In the genomic region with DNA sequence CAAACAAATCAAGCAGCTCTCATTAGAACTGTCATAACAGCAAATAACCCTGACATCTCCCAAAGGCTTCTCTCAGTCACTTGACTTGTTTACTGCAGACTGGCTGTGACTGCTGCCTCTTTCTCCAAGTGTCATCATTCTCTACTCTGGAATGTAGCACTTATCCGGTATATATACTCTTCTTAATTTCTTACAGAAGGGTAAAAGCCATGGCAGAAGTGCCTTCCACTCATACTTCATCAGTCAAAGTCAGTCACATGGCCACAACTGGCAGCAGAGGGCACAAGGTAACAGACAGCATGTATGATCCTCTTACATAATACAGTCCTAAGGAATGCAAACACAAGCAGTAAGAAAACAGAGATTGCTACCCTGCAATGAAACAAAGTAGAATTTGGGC, we compare ENCODE assay signal across 1 cellular context.
TF ChIP-seq lines count a peak whose summit lies in the region.

No MANE protein-coding gene starts in this region.

TF ChIP-seq in GM12878, 131 proteins besides CTCF, POLR2A, EP300 and RAD21:
- TF ChIP-seq, protein P1, sequence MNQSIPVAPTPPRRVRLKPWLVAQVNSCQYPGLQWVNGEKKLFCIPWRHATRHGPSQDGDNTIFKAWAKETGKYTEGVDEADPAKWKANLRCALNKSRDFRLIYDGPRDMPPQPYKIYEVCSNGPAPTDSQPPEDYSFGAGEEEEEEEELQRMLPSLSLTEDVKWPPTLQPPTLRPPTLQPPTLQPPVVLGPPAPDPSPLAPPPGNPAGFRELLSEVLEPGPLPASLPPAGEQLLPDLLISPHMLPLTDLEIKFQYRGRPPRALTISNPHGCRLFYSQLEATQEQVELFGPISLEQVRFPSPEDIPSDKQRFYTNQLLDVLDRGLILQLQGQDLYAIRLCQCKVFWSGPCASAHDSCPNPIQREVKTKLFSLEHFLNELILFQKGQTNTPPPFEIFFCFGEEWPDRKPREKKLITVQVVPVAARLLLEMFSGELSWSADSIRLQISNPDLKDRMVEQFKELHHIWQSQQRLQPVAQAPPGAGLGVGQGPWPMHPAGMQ (IDR thresholded peaks at IDR 0.05; ENCODE audit: borderline replicate concordance): no peak
- TF ChIP-seq, protein P2, sequence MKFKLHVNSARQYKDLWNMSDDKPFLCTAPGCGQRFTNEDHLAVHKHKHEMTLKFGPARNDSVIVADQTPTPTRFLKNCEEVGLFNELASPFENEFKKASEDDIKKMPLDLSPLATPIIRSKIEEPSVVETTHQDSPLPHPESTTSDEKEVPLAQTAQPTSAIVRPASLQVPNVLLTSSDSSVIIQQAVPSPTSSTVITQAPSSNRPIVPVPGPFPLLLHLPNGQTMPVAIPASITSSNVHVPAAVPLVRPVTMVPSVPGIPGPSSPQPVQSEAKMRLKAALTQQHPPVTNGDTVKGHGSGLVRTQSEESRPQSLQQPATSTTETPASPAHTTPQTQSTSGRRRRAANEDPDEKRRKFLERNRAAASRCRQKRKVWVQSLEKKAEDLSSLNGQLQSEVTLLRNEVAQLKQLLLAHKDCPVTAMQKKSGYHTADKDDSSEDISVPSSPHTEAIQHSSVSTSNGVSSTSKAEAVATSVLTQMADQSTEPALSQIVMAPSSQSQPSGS (IDR thresholded peaks at IDR 0.05; ENCODE audit: low read length): no peak
- TF ChIP-seq, protein P3, sequence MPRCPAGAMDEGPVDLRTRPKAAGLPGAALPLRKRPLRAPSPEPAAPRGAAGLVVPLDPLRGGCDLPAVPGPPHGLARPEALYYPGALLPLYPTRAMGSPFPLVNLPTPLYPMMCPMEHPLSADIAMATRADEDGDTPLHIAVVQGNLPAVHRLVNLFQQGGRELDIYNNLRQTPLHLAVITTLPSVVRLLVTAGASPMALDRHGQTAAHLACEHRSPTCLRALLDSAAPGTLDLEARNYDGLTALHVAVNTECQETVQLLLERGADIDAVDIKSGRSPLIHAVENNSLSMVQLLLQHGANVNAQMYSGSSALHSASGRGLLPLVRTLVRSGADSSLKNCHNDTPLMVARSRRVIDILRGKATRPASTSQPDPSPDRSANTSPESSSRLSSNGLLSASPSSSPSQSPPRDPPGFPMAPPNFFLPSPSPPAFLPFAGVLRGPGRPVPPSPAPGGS (IDR thresholded peaks at IDR 0.05; ENCODE audit: borderline replicate concordance, insufficient read depth, low read depth, low read length, poor library complexity, severe bottlenecking): no peak
- TF ChIP-seq HDAC2 (IDR thresholded peaks at IDR 0.05) (no peak), MEF2A (IDR thresholded peaks at IDR 0.05; ENCODE audit: insufficient read depth, low read depth, low read length) (no peak), ATF7 (IDR thresholded peaks at IDR 0.05; ENCODE audit: low read depth) (no peak), ZNF207 (IDR thresholded peaks at IDR 0.05; ENCODE audit: borderline replicate concordance) (no peak), IRF4 (IDR thresholded peaks at IDR 0.05; ENCODE audit: low read depth, low read length) (no peak), FOS (IDR thresholded peaks at IDR 0.05; ENCODE audit: borderline replicate concordance, extremely low read depth, insufficient read length) (no peak), SMC3 (IDR thresholded peaks at IDR 0.05; ENCODE audit: borderline replicate concordance, low read length) (no peak), ESRRA (IDR thresholded peaks at IDR 0.05; ENCODE audit: low read length) (no peak), JUND (IDR thresholded peaks at IDR 0.05; ENCODE audit: low read depth, low read length) (no peak), CREM (IDR thresholded peaks at IDR 0.05; ENCODE audit: low read depth) (no peak), IKZF2 (IDR thresholded peaks at IDR 0.05) (no peak), MTA2 (IDR thresholded peaks at IDR 0.05; ENCODE audit: low read depth) (no peak), PAX5 (IDR thresholded peaks at IDR 0.05; ENCODE audit: borderline replicate concordance, low read depth, low read length) (no peak)
- TF ChIP-seq, protein P4, sequence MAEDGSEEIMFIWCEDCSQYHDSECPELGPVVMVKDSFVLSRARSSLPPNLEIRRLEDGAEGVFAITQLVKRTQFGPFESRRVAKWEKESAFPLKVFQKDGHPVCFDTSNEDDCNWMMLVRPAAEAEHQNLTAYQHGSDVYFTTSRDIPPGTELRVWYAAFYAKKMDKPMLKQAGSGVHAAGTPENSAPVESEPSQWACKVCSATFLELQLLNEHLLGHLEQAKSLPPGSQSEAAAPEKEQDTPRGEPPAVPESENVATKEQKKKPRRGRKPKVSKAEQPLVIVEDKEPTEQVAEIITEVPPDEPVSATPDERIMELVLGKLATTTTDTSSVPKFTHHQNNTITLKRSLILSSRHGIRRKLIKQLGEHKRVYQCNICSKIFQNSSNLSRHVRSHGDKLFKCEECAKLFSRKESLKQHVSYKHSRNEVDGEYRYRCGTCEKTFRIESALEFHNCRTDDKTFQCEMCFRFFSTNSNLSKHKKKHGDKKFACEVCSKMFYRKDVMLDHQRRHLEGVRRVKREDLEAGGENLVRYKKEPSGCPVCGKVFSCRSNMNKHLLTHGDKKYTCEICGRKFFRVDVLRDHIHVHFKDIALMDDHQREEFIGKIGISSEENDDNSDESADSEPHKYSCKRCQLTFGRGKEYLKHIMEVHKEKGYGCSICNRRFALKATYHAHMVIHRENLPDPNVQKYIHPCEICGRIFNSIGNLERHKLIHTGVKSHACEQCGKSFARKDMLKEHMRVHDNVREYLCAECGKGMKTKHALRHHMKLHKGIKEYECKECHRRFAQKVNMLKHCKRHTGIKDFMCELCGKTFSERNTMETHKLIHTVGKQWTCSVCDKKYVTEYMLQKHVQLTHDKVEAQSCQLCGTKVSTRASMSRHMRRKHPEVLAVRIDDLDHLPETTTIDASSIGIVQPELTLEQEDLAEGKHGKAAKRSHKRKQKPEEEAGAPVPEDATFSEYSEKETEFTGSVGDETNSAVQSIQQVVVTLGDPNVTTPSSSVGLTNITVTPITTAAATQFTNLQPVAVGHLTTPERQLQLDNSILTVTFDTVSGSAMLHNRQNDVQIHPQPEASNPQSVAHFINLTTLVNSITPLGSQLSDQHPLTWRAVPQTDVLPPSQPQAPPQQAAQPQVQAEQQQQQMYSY (CRISPR knock-in tag; IDR thresholded peaks at IDR 0.05): no peak
- TF ChIP-seq, protein P5, sequence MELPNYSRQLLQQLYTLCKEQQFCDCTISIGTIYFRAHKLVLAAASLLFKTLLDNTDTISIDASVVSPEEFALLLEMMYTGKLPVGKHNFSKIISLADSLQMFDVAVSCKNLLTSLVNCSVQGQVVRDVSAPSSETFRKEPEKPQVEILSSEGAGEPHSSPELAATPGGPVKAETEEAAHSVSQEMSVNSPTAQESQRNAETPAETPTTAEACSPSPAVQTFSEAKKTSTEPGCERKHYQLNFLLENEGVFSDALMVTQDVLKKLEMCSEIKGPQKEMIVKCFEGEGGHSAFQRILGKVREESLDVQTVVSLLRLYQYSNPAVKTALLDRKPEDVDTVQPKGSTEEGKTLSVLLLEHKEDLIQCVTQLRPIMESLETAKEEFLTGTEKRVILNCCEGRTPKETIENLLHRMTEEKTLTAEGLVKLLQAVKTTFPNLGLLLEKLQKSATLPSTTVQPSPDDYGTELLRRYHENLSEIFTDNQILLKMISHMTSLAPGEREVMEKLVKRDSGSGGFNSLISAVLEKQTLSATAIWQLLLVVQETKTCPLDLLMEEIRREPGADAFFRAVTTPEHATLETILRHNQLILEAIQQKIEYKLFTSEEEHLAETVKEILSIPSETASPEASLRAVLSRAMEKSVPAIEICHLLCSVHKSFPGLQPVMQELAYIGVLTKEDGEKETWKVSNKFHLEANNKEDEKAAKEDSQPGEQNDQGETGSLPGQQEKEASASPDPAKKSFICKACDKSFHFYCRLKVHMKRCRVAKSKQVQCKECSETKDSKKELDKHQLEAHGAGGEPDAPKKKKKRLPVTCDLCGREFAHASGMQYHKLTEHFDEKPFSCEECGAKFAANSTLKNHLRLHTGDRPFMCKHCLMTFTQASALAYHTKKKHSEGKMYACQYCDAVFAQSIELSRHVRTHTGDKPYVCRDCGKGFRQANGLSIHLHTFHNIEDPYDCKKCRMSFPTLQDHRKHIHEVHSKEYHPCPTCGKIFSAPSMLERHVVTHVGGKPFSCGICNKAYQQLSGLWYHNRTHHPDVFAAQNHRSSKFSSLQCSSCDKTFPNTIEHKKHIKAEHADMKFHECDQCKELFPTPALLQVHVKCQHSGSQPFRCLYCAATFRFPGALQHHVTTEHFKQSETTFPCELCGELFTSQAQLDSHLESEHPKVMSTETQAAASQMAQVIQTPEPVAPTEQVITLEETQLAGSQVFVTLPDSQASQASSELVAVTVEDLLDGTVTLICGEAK (IDR thresholded peaks at IDR 0.05; ENCODE audit: borderline replicate concordance): no peak
